Comparison of ENCODE assay signal across 13 cellular contexts in genomic region chr15:31799711-31800321, GRCh38.
A peak's percentile ranks its signal among the peaks of the same experiment; 100 is the strongest.
DNase-seq lines count a peak whose midpoint lies in the region; ATAC-seq and FAIRE-seq lines count a peak whose summit lies in the region.
"Had no signal": no experiment of that assay in that cellular context is flagged by ENCODE, and none has a peak within 500 bp of the region (broad histone marks: within the 10 kb centered on the region; RNA-seq: fewer than 3 reads in every experiment).

No MANE protein-coding gene starts in this region.

- DNase-seq in kidney tubule cell (ENCODE audit: low spot score) (peak; percentile 11), frontal cortex (ENCODE audit: low spot score in 2 of 2) (no peak), NCI-H1694 (lab: John Stamatoyannopoulos, UW) (no peak)
- DNase-seq: activated naive CD8-positive, alpha-beta T cell treated with anti-CD3 and anti-CD28 coated beads for 36 hours; NCI-H345; sigmoid colon; stimulated activated naive CD4-positive, alpha-beta T cell; T-helper 9 cell had no signal

- no peak for FAIRE-seq in frontal cortex (lab: Jason Lieb, UNC)

- peak; percentile 83 for ATAC-seq in GM18867 (IDR thresholded peaks at IDR 0.05; ENCODE audit: unreplicated experiment)
- peak; percentile 87 for ATAC-seq in GM21786 (IDR thresholded peaks at IDR 0.05; ENCODE audit: unreplicated experiment)
- peak; percentile 74 for ATAC-seq in HG03378 (IDR thresholded peaks at IDR 0.05; ENCODE audit: unreplicated experiment)
- ATAC-seq in activated CD4-positive, CD25-positive, alpha-beta regulatory T cell treated with anti-CD3 and anti-CD28 coated beads, Interleukin-2, amount 50 U/mL, for 24 hours = no peak
- ATAC-seq in GM19328 (IDR thresholded peaks at IDR 0.05; ENCODE audit: unreplicated experiment) = no peak

Comparison
In these comparisons a context has a peak if more than half of its experiments do, and no peak if none do; other contexts are left out.
1. ATAC-seq: peak in GM18867 (single experiment), GM21786 (single experiment) and HG03378 (single experiment); none in activated CD4-positive, CD25-positive, alpha-beta regulatory T cell treated with anti-CD3 and anti-CD28 coated beads, Interleukin-2, amount 50 U/mL, for 24 hours (0 of 2) and GM19328 (single experiment).